19 cellular contexts compared by ENCODE assay signal in the genomic region with DNA sequence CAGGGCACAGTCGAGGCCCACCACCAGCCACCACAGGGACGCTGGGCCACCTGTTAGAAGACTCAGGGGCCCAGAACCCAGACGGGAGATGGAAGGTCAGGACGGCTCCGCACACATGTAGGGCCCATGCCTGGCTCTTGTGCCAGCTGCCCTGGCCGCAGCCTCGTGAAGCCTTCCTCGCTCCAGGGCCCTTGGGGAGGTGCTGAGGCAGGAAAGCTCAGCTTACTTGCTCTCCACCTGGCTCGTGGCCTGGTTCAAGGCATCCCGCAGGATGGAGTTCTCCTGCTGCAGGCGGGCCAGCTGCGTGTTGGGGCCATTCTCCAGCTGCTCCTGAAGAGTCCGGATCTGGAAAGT. TPM values are rescaled to one million over a fixed set of nuclear protein-coding genes. Genes with fewer than 3 reads are reported as not detected.
DNase-seq lines count a peak whose midpoint lies in the region; ATAC-seq and TF ChIP-seq lines count a peak whose summit lies in the region.
"Had no signal": no experiment of that assay in that cellular context is flagged by ENCODE, and none has a peak within 500 bp of the region (broad histone marks: within the 10 kb centered on the region; RNA-seq: fewer than 3 reads in every experiment).

No MANE protein-coding gene starts in this region.

- TF ChIP-seq CTCF in Caco-2 (IDR thresholded peaks at IDR 0.05; ENCODE audit: insufficient read depth in 1 of 2, low read depth in 1 of 2, low read length in 1 of 2, severe bottlenecking in 1 of 2, unreplicated experiment in 1 of 2) (no peak), right atrium auricular region (IDR thresholded peaks at IDR 0.05) (no peak)

- H3K9ac ChIP-seq in subcutaneous abdominal adipose tissue (ENCODE audit: low read length in 5 of 5) = no peak overlapping the region
- H3K9ac ChIP-seq: KMS-11 had no signal

- peaks cover 10% of the 10 kb centered on the region for H3K4me1 Mint-ChIP-seq in Caco-2 (ENCODE audit: low read depth, unreplicated experiment)
- H3K4me1 Mint-ChIP-seq: activated CD4-positive, alpha-beta T cell treated with anti-CD3 and anti-CD28 coated beads for 36 hours; endodermal cell; stimulated activated naive CD8-positive, alpha-beta T cell treated with anti-CD3 and anti-CD28 coated beads, Interleukin-15, amount 100 ng/mL, for 72 hours had no signal

- CTCF ChIA-PET in Caco-2 (lab: Charles Lee) = no interaction called here

- no peaks in the 10 kb centered on the region for H3K27me3 ChIP-seq in Caco-2 (replicated peaks; ENCODE audit: control insufficient read depth, insufficient read depth, low read length)
- no peaks in the 10 kb centered on the region for H3K27me3 ChIP-seq in right atrium auricular region
- H3K27me3 ChIP-seq in subcutaneous abdominal adipose tissue (ENCODE audit: control insufficient read depth in 5 of 5, insufficient read depth in 4 of 5, low read length in 5 of 5) = no peaks in the 10 kb centered on the region

- H3K27me3 Mint-ChIP-seq in Caco-2 (ENCODE audit: insufficient read depth, unreplicated experiment) = no peaks in the 10 kb centered on the region
- H3K27me3 Mint-ChIP-seq: activated CD4-positive, alpha-beta T cell treated with anti-CD3 and anti-CD28 coated beads for 36 hours; stimulated activated naive CD8-positive, alpha-beta T cell treated with anti-CD3 and anti-CD28 coated beads, Interleukin-15, amount 100 ng/mL, for 72 hours had no signal

- H3K9me3 ChIP-seq in Caco-2 (no peaks in the 10 kb centered on the region), right atrium auricular region (no peaks in the 10 kb centered on the region), subcutaneous abdominal adipose tissue (ENCODE audit: control insufficient read depth in 5 of 5, low read length in 5 of 5) (no peaks in the 10 kb centered on the region)

- BruUV-seq in Caco-2 (replicated peaks; lab: Mats Ljungman, UMichigan) = no TSS peak

- H3K27ac ChIP-seq in angular gyrus (ENCODE audit: low read depth, low read length) = peak overlapping the region; percentile 16
- peak overlapping the region; percentile 60 for H3K27ac ChIP-seq in right atrium auricular region
- H3K27ac ChIP-seq in subcutaneous abdominal adipose tissue (ENCODE audit: low read depth, low read length) = peak overlapping the region; percentile 60
- H3K27ac ChIP-seq: KMS-11 had no signal

- H3K4me1 ChIP-seq in Caco-2 (no peaks in the 10 kb centered on the region), right atrium auricular region (peaks cover 0 to 53% of the 10 kb centered on the region in 2 donors), subcutaneous abdominal adipose tissue (ENCODE audit: control insufficient read depth in 5 of 5, insufficient read depth in 5 of 5, low read length in 5 of 5) (peaks cover 11 to 61% (median 48%) of the 10 kb centered on the region in 5 donors)

- DNase-seq in Caco-2 (no peak), right atrium auricular region (ENCODE audit: low spot score) (no peak), NCI-H2081 treated with DMSO at 0.1 percent for 48 hours (lab: John Stamatoyannopoulos, UW) (no peak), islet precursor cell (no peak)
- no peak for DNase-seq in activated CD4-positive, alpha-beta T cell treated with anti-CD3 and anti-CD28 coated beads, Interleukin-2, amount 50 U/mL, for 4 hours
- DNase-seq: activated CD4-positive, alpha-beta T cell treated with anti-CD3 and anti-CD28 coated beads for 36 hours; activated effector memory CD4-positive, alpha-beta T cell treated with Interleukin-2 at 50 U/mL for 16 hours; CD8-positive, alpha-beta T cell; endodermal cell; NCI-H2081; NCI-H510A; stimulated activated CD4-positive, alpha-beta T cell treated with anti-CD3 and anti-CD28 coated beads, Interleukin-2, amount 100 ng/mL, for 48 hours; stimulated activated naive CD8-positive, alpha-beta T cell treated with anti-CD3 and anti-CD28 coated beads, Interleukin-15, amount 100 ng/mL, for 72 hours; SW 1271 had no signal

- no peak overlapping the region for H3K4me3 Mint-ChIP-seq in Caco-2 (ENCODE audit: unreplicated experiment)
- H3K4me3 Mint-ChIP-seq: activated CD4-positive, alpha-beta T cell treated with anti-CD3 and anti-CD28 coated beads for 36 hours; CD8-positive, alpha-beta T cell; endodermal cell; stimulated activated naive CD8-positive, alpha-beta T cell treated with anti-CD3 and anti-CD28 coated beads, Interleukin-15, amount 100 ng/mL, for 72 hours had no signal

- H3K36me3 ChIP-seq in Caco-2 (ENCODE audit: control insufficient read depth, insufficient read depth, low read length) = peaks cover 28% of the 10 kb centered on the region
- H3K36me3 ChIP-seq in right atrium auricular region = peaks cover 70% of the 10 kb centered on the region
- H3K36me3 ChIP-seq in subcutaneous abdominal adipose tissue (ENCODE audit: control insufficient read depth in 5 of 5, insufficient read depth in 5 of 5, low read length in 5 of 5) = peaks cover 0 to 92% (median 73%) of the 10 kb centered on the region in 5 donors

- peaks cover 99% of the 10 kb centered on the region for H3K36me3 Mint-ChIP-seq in Caco-2 (ENCODE audit: insufficient read depth, unreplicated experiment)

- H3K9me3 Mint-ChIP-seq in Caco-2 (ENCODE audit: unreplicated experiment) = no peaks in the 10 kb centered on the region
- H3K9me3 Mint-ChIP-seq: CD8-positive, alpha-beta T cell; endodermal cell; stimulated activated naive CD8-positive, alpha-beta T cell treated with anti-CD3 and anti-CD28 coated beads, Interleukin-15, amount 100 ng/mL, for 72 hours had no signal

- H3K27ac Mint-ChIP-seq in Caco-2 (ENCODE audit: unreplicated experiment) = peak overlapping the region; percentile 71
- H3K27ac Mint-ChIP-seq: activated CD4-positive, alpha-beta T cell treated with anti-CD3 and anti-CD28 coated beads for 36 hours; CD8-positive, alpha-beta T cell; endodermal cell had no signal

- intact Hi-C loops in Caco-2 (cut with micrococcal nuclease; ENCODE audit: unreplicated experiment) = no loop called here

- H3K4me3 ChIP-seq in Caco-2 (ENCODE audit: low read depth, low read length) (no peak overlapping the region), right atrium auricular region (no peak overlapping the region), subcutaneous abdominal adipose tissue (ENCODE audit: low read depth in 1 of 5, low read length in 5 of 5) (peak overlapping the region in 1 of 5 donors; percentile 3)
- H3K4me3 ChIP-seq: skin epidermis had no signal

- POLR2A ChIA-PET in Caco-2 (lab: Charles Lee) = no interaction called here

- no peak for ATAC-seq in GM18870 (IDR thresholded peaks at IDR 0.05; ENCODE audit: unreplicated experiment)
- ATAC-seq: activated CD4-positive, alpha-beta T cell treated with anti-CD3 and anti-CD28 coated beads for 36 hours; CD8-positive, alpha-beta T cell; stimulated activated naive CD8-positive, alpha-beta T cell treated with anti-CD3 and anti-CD28 coated beads, Interleukin-15, amount 100 ng/mL, for 72 hours had no signal

RNA-seq across cellular contexts. Expression of gene RRBP1, which starts 46.7 kb away (rescaled TPM):
- total RNA-seq in Caco-2 (2022) = 665 and 758 TPM in 2 replicates
- 10 to 100 TPM; 52.0 to 57.7 TPM for total RNA-seq in right atrium auricular region

Comparison
In these comparisons a context has a peak if more than half of its experiments do, and no peak if none do; other contexts are left out.
1. RNA of gene RRBP1, which starts 46.7 kb away (total RNA-seq): 665 to 758 TPM in Caco-2; 52.0 to 57.7 TPM in right atrium auricular region; every median in the first group is over 10 times any median in the second.
2. Peak in every context shown above with its lines, with median percentiles within 50 percentile points of each other: H3K27ac ChIP-seq.